ENCODE assay signal across 8 cellular contexts in the genomic region with DNA sequence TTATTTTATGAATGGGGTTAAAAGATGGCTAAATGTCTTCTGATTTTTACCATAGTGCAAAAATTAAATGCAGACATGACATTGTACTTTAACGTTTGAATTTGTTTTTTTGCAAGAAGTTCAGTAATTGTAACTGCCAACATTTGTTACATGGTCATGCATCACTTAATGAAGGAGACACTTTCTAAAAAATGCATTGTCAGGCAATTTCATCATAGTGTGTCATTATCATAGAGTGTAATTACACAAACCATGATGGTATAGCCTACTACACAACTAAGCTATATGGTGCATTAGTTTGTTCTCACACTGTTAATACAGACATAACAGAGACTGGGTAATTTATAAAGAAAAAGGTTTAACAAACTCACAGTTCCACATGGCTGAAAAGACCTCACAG.
"Had no signal": no experiment of that assay in that cellular context is flagged by ENCODE, and none has a peak within 500 bp of the region (broad histone marks: within the 10 kb centered on the region; RNA-seq: fewer than 3 reads in every experiment).

No MANE protein-coding gene starts in this region.

- FAIRE-seq: HTR-8/SVneo had no signal

- H3K27ac ChIP-seq: GM23248, KMS-11 had no signal

- H3K9ac ChIP-seq: GM23248, KMS-11 had no signal

- H3K4me2 ChIP-seq: KMS-11 had no signal

- H2AFZ ChIP-seq: GM23248 had no signal

- DNase-seq: GM23248, GOT3, H9, HCEC 1CT, Karpas-422, KBM-7 had no signal

- H3K4me3 ChIP-seq: GM23248 had no signal
